35 cellular contexts compared by ENCODE assay signal in the genomic region with DNA sequence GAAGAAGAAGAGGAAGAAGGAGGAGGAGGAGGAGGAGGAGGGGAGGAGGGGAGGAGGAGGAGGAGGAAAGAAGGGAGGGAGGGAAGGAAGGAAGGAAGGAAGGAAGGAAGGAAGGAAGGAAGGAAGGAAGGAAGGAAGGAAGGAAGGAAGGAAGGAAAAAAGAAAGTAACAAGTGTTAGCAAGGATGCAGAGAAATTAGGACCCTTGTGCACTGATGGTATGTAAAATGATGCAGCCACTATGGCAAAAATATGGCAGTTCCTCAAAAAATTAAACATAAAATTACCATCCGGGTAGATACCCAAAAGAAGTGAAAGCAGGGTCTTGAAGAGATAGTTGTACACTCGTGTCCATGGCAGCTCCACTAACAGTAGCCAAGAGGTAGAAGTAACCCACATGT.
"Had no signal": no experiment of that assay in that cellular context is flagged by ENCODE, and none has a peak within 500 bp of the region (broad histone marks: within the 10 kb centered on the region; RNA-seq: fewer than 3 reads in every experiment).

No MANE protein-coding gene starts in this region.

- DNase-seq: Karpas-422, Kasumi-1, MG63, MM.1S, MV-4-11, NCI-H1048, NCI-H1092, NCI-H1092 treated with DMSO at 0.1 percent for 48 hours, NCI-H1105, NCI-H1105 treated with DMSO at 0.1 percent for 48 hours, NCI-H1417, NCI-H1417 treated with DMSO at 0.1 percent for 48 hours, NCI-H1436, NCI-H1436 treated with DMSO at 0.1 percent for 48 hours, NCI-H146, NCI-H1694, NCI-H1694 treated with DMSO at 0.1 percent for 48 hours, NCI-H187, NCI-H187 treated with DMSO at 0.1 percent for 48 hours, NCI-H1930, NCI-H2029, NCI-H2029 treated with DMSO at 0.1 percent for 48 hours, NCI-H2081, NCI-H2081 treated with DMSO at 0.1 percent for 48 hours, NCI-H2107, NCI-H2171, NCI-H2171 treated with DMSO at 0.1 percent for 48 hours, NCI-H2227 treated with DMSO at 0.1 percent for 48 hours, NCI-H226, NCI-H345, NCI-H446, NCI-H446 treated with DMSO at 0.1 percent for 48 hours, NCI-H510A, NCI-H510A treated with DMSO at 0.1 percent for 48 hours, NCI-H524 had no signal

- H3K9me3 ChIP-seq: MG63 had no signal

- H3K4me3 ChIP-seq: MG63 had no signal

- H3K36me3 ChIP-seq: MG63 had no signal
